8 cellular contexts compared by ENCODE assay signal in genomic region chr11:72222907-72223614, GRCh38. TPM values are rescaled to one million over a fixed set of nuclear protein-coding genes. Genes with fewer than 3 reads are reported as not detected.
DNase-seq lines count a peak whose midpoint lies in the region; ATAC-seq and TF ChIP-seq lines count a peak whose summit lies in the region.

No MANE protein-coding gene starts in this region.

- no TSS peak for BruUV-seq in PC-3 (replicated peaks; lab: Mats Ljungman, UMichigan)

- TF ChIP-seq CTCF in PC-3 (conservative IDR thresholded peaks at IDR 0.05; ENCODE audit: low read depth, low read length) (no peak), esophagus squamous epithelium (IDR thresholded peaks at IDR 0.05) (peak; percentile 43 to 73 (median 61))

- H3K4me1 ChIP-seq in PC-3 (ENCODE audit: insufficient read depth, low read length) (peaks cover 14% of the 10 kb centered on the region), esophagus squamous epithelium (peaks cover 21 to 43% (median 23%) of the 10 kb centered on the region in 3 donors)

- H3K27ac Mint-ChIP-seq in IgD-negative memory B cell (peak overlapping the region; percentile 89 to 94 (median 93)), naive B cell (peak overlapping the region; percentile 90 to 99 (median 96))
- H3K27ac Mint-ChIP-seq in activated T-cell treated with anti-CD3 and anti-CD28 coated beads, Interleukin-2, amount 50 U/mL, for 24 hours = peak overlapping the region; percentile 79
- H3K27ac Mint-ChIP-seq in stimulated activated effector memory CD8-positive, alpha-beta T cell treated with anti-CD3 and anti-CD28 coated beads, Interleukin-12 subunit alpha, Interleukin-12 subunit beta, amount 100 ng/mL, for 72 hours = peak overlapping the region; percentile 81

- 0 to 2% methylated on average over 6 to 36 of the region's 47 CpGs for WGBS in esophagus squamous epithelium, 2 donors

- no peaks in the 10 kb centered on the region for H3F3A ChIP-seq in PC-3 (ENCODE audit: low read length, unreplicated experiment)

- H3K4me1 Mint-ChIP-seq in IgD-negative memory B cell (peaks cover 23 to 35% (median 25%) of the 10 kb centered on the region in 3 donors), naive B cell (peaks cover 31 to 56% (median 54%) of the 10 kb centered on the region in 3 donors)
- peaks cover 26% of the 10 kb centered on the region for H3K4me1 Mint-ChIP-seq in activated T-cell treated with anti-CD3 and anti-CD28 coated beads, Interleukin-2, amount 50 U/mL, for 24 hours (ENCODE audit: low read depth)
- H3K4me1 Mint-ChIP-seq in stimulated activated effector memory CD8-positive, alpha-beta T cell treated with anti-CD3 and anti-CD28 coated beads, Interleukin-12 subunit alpha, Interleukin-12 subunit beta, amount 100 ng/mL, for 72 hours = peaks cover 41% of the 10 kb centered on the region

- ATAC-seq in GM21528 (IDR thresholded peaks at IDR 0.05; ENCODE audit: low FRiP score, unreplicated experiment) = peak; percentile 67
- peak; percentile 78 for ATAC-seq in PC-3
- peak; percentile 67 to 70 for ATAC-seq in naive B cell (ENCODE audit: low read depth in 2 of 2)
- peak; percentile 78 for ATAC-seq in stimulated activated effector memory CD8-positive, alpha-beta T cell treated with anti-CD3 and anti-CD28 coated beads, Interleukin-12 subunit alpha, Interleukin-12 subunit beta, amount 100 ng/mL, for 72 hours

- CTCF ChIA-PET in PC-3 (lab: Charles Lee) = interaction anchor here (0.6 to 1.0 kb wide), 3 partner anchors 17 to 192 kb away, joined by 3 to 11 read pairs (median 3); no protein-coding TSS in a partner anchor

- peak overlapping the region; percentile 34 for H3K27ac ChIP-seq in PC-3 (ENCODE audit: low read length)
- peak overlapping the region; percentile 94 to 99 (median 98) for H3K27ac ChIP-seq in esophagus squamous epithelium

- H3K9me3 Mint-ChIP-seq in IgD-negative memory B cell (no peaks in the 10 kb centered on the region), naive B cell (no peaks in the 10 kb centered on the region)
- no peaks in the 10 kb centered on the region for H3K9me3 Mint-ChIP-seq in activated T-cell treated with anti-CD3 and anti-CD28 coated beads, Interleukin-2, amount 50 U/mL, for 24 hours
- H3K9me3 Mint-ChIP-seq in stimulated activated effector memory CD8-positive, alpha-beta T cell treated with anti-CD3 and anti-CD28 coated beads, Interleukin-12 subunit alpha, Interleukin-12 subunit beta, amount 100 ng/mL, for 72 hours = no peaks in the 10 kb centered on the region

- H3K79me2 ChIP-seq in PC-3 (ENCODE audit: low read length) = peaks cover 37% of the 10 kb centered on the region

- intact Hi-C loops in PC-3 (cut with micrococcal nuclease) (loop anchor here (2.0 kb wide), 1 partner anchor 110 kb away; the partner anchor contains the start of gene ANAPC15), esophagus squamous epithelium (cut with DNase I) (no loop called here)

- H3K36me3 ChIP-seq in PC-3 (ENCODE audit: low read depth, low read length) (no peaks in the 10 kb centered on the region; the same call in 1 of the 2 replicates), esophagus squamous epithelium (peaks cover 0 to 15% (median 4%) of the 10 kb centered on the region in 3 donors)

- H3K36me3 Mint-ChIP-seq in IgD-negative memory B cell (no peaks in the 10 kb centered on the region), naive B cell (no peaks in the 10 kb centered on the region)
- H3K36me3 Mint-ChIP-seq in activated T-cell treated with anti-CD3 and anti-CD28 coated beads, Interleukin-2, amount 50 U/mL, for 24 hours (ENCODE audit: low read depth) = peaks cover 19% of the 10 kb centered on the region
- peaks cover 14% of the 10 kb centered on the region for H3K36me3 Mint-ChIP-seq in stimulated activated effector memory CD8-positive, alpha-beta T cell treated with anti-CD3 and anti-CD28 coated beads, Interleukin-12 subunit alpha, Interleukin-12 subunit beta, amount 100 ng/mL, for 72 hours

- DNase-seq in DMS114 treated with DMSO at 0.1 percent for 48 hours (lab: John Stamatoyannopoulos, UW; ENCODE audit: unreplicated experiment) (peak; percentile 64), PC-3 (peak; percentile 96), esophagus squamous epithelium (lab: John Stamatoyannopoulos, UW) (peak; percentile 82), naive B cell (peak; percentile 96)
- peak; percentile 95 for DNase-seq in activated T-cell treated with anti-CD3 and anti-CD28 coated beads, Interleukin-2, amount 50 U/mL, for 24 hours
- DNase-seq in stimulated activated effector memory CD8-positive, alpha-beta T cell treated with anti-CD3 and anti-CD28 coated beads, Interleukin-12 subunit alpha, Interleukin-12 subunit beta, amount 100 ng/mL, for 72 hours (ENCODE audit: low spot score in 2 of 2) = peak; percentile 86 to 95

- H3K9me2 ChIP-seq in PC-3 (replicated peaks; ENCODE audit: low read length) = no peaks in the 10 kb centered on the region

- H3K4me3 Mint-ChIP-seq in IgD-negative memory B cell (peak overlapping the region; percentile 87 to 98 (median 98)), naive B cell (peak overlapping the region; percentile 91 to 99 (median 94))
- H3K4me3 Mint-ChIP-seq in activated T-cell treated with anti-CD3 and anti-CD28 coated beads, Interleukin-2, amount 50 U/mL, for 24 hours = peak overlapping the region; percentile 81
- H3K4me3 Mint-ChIP-seq in stimulated activated effector memory CD8-positive, alpha-beta T cell treated with anti-CD3 and anti-CD28 coated beads, Interleukin-12 subunit alpha, Interleukin-12 subunit beta, amount 100 ng/mL, for 72 hours = peak overlapping the region; percentile 97

- peak overlapping the region; percentile 66 for H3K9ac ChIP-seq in PC-3 (ENCODE audit: low read length)

- H3K27me3 ChIP-seq in PC-3 (ENCODE audit: low read length) = peaks cover 7% of the 10 kb centered on the region; the same call in 1 of the 2 replicates
- peaks cover 0 to 3% (median 0%) of the 10 kb centered on the region in 4 donors for H3K27me3 ChIP-seq in esophagus squamous epithelium

- H2AFZ ChIP-seq in PC-3 (ENCODE audit: low read length) = peak overlapping the region; percentile 99

- H3K4me2 ChIP-seq in PC-3 (ENCODE audit: low read length) = peak overlapping the region; percentile 100

- TF ChIP-seq POLR2A in esophagus squamous epithelium (IDR thresholded peaks at IDR 0.05) = peak in 3 of 4 donors; percentile 7 to 68 (median 52)

- POLR2A ChIA-PET in PC-3 (lab: Charles Lee; ENCODE audit: unreplicated experiment) = no interaction called here

- peak overlapping the region; percentile 97 for H3K4me3 ChIP-seq in PC-3 (ENCODE audit: low read length)
- H3K4me3 ChIP-seq in esophagus squamous epithelium = peak overlapping the region; percentile 72 to 95 (median 83)

- H3K27me3 Mint-ChIP-seq in IgD-negative memory B cell (no peaks in the 10 kb centered on the region), naive B cell (no peaks in the 10 kb centered on the region)
- H3K27me3 Mint-ChIP-seq in activated T-cell treated with anti-CD3 and anti-CD28 coated beads, Interleukin-2, amount 50 U/mL, for 24 hours = peaks cover 5% of the 10 kb centered on the region

- no peaks in the 10 kb centered on the region for H3K9me3 ChIP-seq in PC-3 (ENCODE audit: low read length)
- H3K9me3 ChIP-seq in esophagus squamous epithelium = no peaks in the 10 kb centered on the region

- H4K20me1 ChIP-seq in PC-3 (ENCODE audit: low read length) = no peaks in the 10 kb centered on the region

RNA-seq across cellular contexts. Expression of gene INPPL1, which starts 1.5 kb away (rescaled TPM):
- polyA plus RNA-seq in IgD-negative memory B cell (11.7 TPM), naive B cell (ENCODE audit: low read depth in 6 of 6) (10 to 100 TPM in 1 of 6 donors, 1 to 10 TPM in 5; 4.8 to 13.1 (median 7.7) TPM)
- total RNA-seq in PC-3 (2014; rRNA removed) (100 and 121 TPM in 2 replicates), esophagus squamous epithelium (10 to 100 TPM; 22.4 to 61.2 (median 26.3) TPM)

RNA-seq across cellular contexts. Expression of gene FOLR2, which starts 6.5 kb away (rescaled TPM):
- polyA plus RNA-seq in IgD-negative memory B cell (16.1 TPM), naive B cell (ENCODE audit: low read depth in 6 of 6) (1 to 10 TPM in 2 of 6 donors, under 1 TPM in 2, not detected in 2; 0.70 to 1.6 (median 1.2) TPM)
- total RNA-seq in PC-3 (2014; rRNA removed) (not detected in 2 replicates), esophagus squamous epithelium (10 to 100 TPM in 1 of 4 donors, 1 to 10 TPM in 2, not detected in 1; 1.7 to 41.6 (median 9.1) TPM)

RNA-seq across cellular contexts. Expression of gene PHOX2A, which starts 20.9 kb away (rescaled TPM):
- polyA plus RNA-seq in IgD-negative memory B cell (not detected), naive B cell (ENCODE audit: low read depth in 6 of 6) (not detected)
- total RNA-seq in PC-3 (2014; rRNA removed) (not detected in 2 replicates), esophagus squamous epithelium (not detected)

RNA-seq across cellular contexts. Expression of gene FOLR1, which starts 31.1 kb away (rescaled TPM):
- polyA plus RNA-seq in IgD-negative memory B cell (not detected), naive B cell (ENCODE audit: low read depth in 6 of 6) (not detected)
- total RNA-seq in PC-3 (2014; rRNA removed) (0.36 TPM in 1 of 2 replicates, not detected in the other), esophagus squamous epithelium (1 to 10 TPM in 2 of 4 donors, under 1 TPM in 1, not detected in 1; 0.38 to 7.6 (median 1.5) TPM)

Comparison
In these comparisons a context has a peak if more than half of its experiments do, and no peak if none do; other contexts are left out.
1. Peak in every context shown above with its lines: DNase-seq, ATAC-seq, H3K4me3 ChIP-seq and H3K27ac ChIP-seq.